Comparison of ENCODE assay signal across 25 cellular contexts in genomic region chr10:97456034-97456685, GRCh38. TPM values are rescaled to one million over a fixed set of nuclear protein-coding genes. Genes with fewer than 3 reads are reported as not detected.
DNase-seq lines count a peak whose midpoint lies in the region; ATAC-seq and TF ChIP-seq lines count a peak whose summit lies in the region.
"Had no signal": no experiment of that assay in that cellular context is flagged by ENCODE, and none has a peak within 500 bp of the region (broad histone marks: within the 10 kb centered on the region; RNA-seq: fewer than 3 reads in every experiment).

No MANE protein-coding gene starts in this region.

- no peaks in the 10 kb centered on the region for H3K9me3 Mint-ChIP-seq in activated T-helper 17 cell treated with anti-CD3 and anti-CD28 coated beads, Interleukin-2, amount 50 U/mL, for 72 hours
- H3K9me3 Mint-ChIP-seq in naive thymus-derived CD4-positive, alpha-beta T cell: peaks cover 0 to 2% (median 0%) of the 10 kb centered on the region in 11 donors

- TF ChIP-seq CTCF in SK-N-SH (IDR thresholded peaks at IDR 0.05): no peak
- no peak for TF ChIP-seq CTCF in DND-41 (IDR thresholded peaks at IDR 0.05; ENCODE audit: borderline replicate concordance, extremely low read depth, low read length, poor library complexity, severe bottlenecking)

- no peaks in the 10 kb centered on the region for H3K9me2 ChIP-seq in SK-N-SH

- DNase-seq in SK-N-SH (no peak), DND-41 (no peak), amniotic stem cell (lab: John Stamatoyannopoulos, UW) (no peak), iPS-NIHi11 (ENCODE audit: low spot score) (no peak), Right ventricle myocardium inferior (ENCODE audit: missing footprints) (no peak)
- DNase-seq in naive thymus-derived CD4-positive, alpha-beta T cell: no peak
- DNase-seq: activated CD4-positive, alpha-beta T cell treated with anti-CD3 and anti-CD28 coated beads for 1 hour; activated effector memory CD4-positive, alpha-beta T cell treated with anti-CD3 and anti-CD28 coated beads, Interleukin-2, amount 50 U/mL, for 16 hours; BE2C; effector CD4-positive, alpha-beta T cell; GOT3; NCI-H1092 treated with DMSO at 0.1 percent for 48 hours; NCI-H2029; NCI-H226; NCI-H748 treated with DMSO at 0.1 percent for 48 hours; Right ventricle myocardium superior; stimulated activated CD4-positive, alpha-beta T cell treated with anti-CD3 and anti-CD28 coated beads, Interleukin-12 subunit alpha, Interleukin-12 subunit beta, amount 100 ng/mL, for 4 hours; stomach; upper lobe of left lung had no signal

- intact Hi-C loops in naive thymus-derived CD4-positive, alpha-beta T cell (cut with micrococcal nuclease): no loop called here
- intact Hi-C loops in Right ventricle myocardium inferior (cut with DNase I): no loop called here

- no peaks in the 10 kb centered on the region for H3K27me3 Mint-ChIP-seq in activated T-helper 17 cell treated with anti-CD3 and anti-CD28 coated beads, Interleukin-2, amount 50 U/mL, for 72 hours
- no peaks in the 10 kb centered on the region for H3K27me3 Mint-ChIP-seq in naive thymus-derived CD4-positive, alpha-beta T cell

- peaks cover 41% of the 10 kb centered on the region for H3K79me2 ChIP-seq in SK-N-SH (ENCODE audit: insufficient read depth)
- H3K79me2 ChIP-seq in DND-41 (ENCODE audit: insufficient read depth, low read length): peaks cover 15% of the 10 kb centered on the region; the same call in 1 of the 2 replicates

- peaks cover 5% of the 10 kb centered on the region for H3F3A ChIP-seq in SK-N-SH (replicated peaks; ENCODE audit: insufficient read depth)

- H2AFZ ChIP-seq in SK-N-SH (ENCODE audit: low read depth) (no peak overlapping the region), DND-41 (ENCODE audit: low read depth, low read length) (no peak overlapping the region)

- H3K27me3 ChIP-seq in SK-N-SH (ENCODE audit: insufficient read depth) (no peaks in the 10 kb centered on the region), DND-41 (ENCODE audit: insufficient read depth, low read length, poor library complexity) (no peaks in the 10 kb centered on the region)
- H3K27me3 ChIP-seq in naive thymus-derived CD4-positive, alpha-beta T cell (ENCODE audit: control insufficient read depth in 2 of 2, insufficient read depth in 2 of 2, low read length in 2 of 2): no peaks in the 10 kb centered on the region
- H3K27me3 ChIP-seq: ascending aorta, BE2C, gastroesophageal sphincter, stomach, upper lobe of left lung had no signal

- H3K36me3 Mint-ChIP-seq in activated T-helper 17 cell treated with anti-CD3 and anti-CD28 coated beads, Interleukin-2, amount 50 U/mL, for 72 hours (ENCODE audit: low read depth): peaks cover 97% of the 10 kb centered on the region
- peaks cover 13 to 50% (median 17%) of the 10 kb centered on the region in 5 donors for H3K36me3 Mint-ChIP-seq in naive thymus-derived CD4-positive, alpha-beta T cell

- H3K4me2 ChIP-seq in SK-N-SH (no peak overlapping the region), DND-41 (ENCODE audit: insufficient read depth, low read length) (no peak overlapping the region)

- TF ChIP-seq EP300 in SK-N-SH (IDR thresholded peaks at IDR 0.05; ENCODE audit: borderline replicate concordance in 1 of 2, low read depth in 1 of 2, low read length in 1 of 2): no peak

- H3K4me3 Mint-ChIP-seq in activated T-helper 17 cell treated with anti-CD3 and anti-CD28 coated beads, Interleukin-2, amount 50 U/mL, for 72 hours: no peak overlapping the region
- H3K4me3 Mint-ChIP-seq in naive thymus-derived CD4-positive, alpha-beta T cell: no peak overlapping the region

- TF ChIP-seq RAD21 in SK-N-SH (IDR thresholded peaks at IDR 0.05; ENCODE audit: low read length): no peak

- H4K20me1 ChIP-seq in SK-N-SH (ENCODE audit: insufficient read depth): 0 out of 2 replicates have a peak, but pooled peaks cover 7% of the 10 kb centered on the region
- peaks cover 17% of the 10 kb centered on the region for H4K20me1 ChIP-seq in DND-41 (ENCODE audit: insufficient read depth, low read length)

- H3K4me1 Mint-ChIP-seq in activated T-helper 17 cell treated with anti-CD3 and anti-CD28 coated beads, Interleukin-2, amount 50 U/mL, for 72 hours: peaks cover 25% of the 10 kb centered on the region
- peaks cover 7 to 24% (median 17%) of the 10 kb centered on the region in 7 donors for H3K4me1 Mint-ChIP-seq in naive thymus-derived CD4-positive, alpha-beta T cell

- no peak overlapping the region for H3K4me3 ChIP-seq in SK-N-SH (ENCODE audit: low read depth in 2 of 2, low read length in 1 of 2)
- H3K4me3 ChIP-seq in DND-41 (ENCODE audit: low read depth in 1 of 2, low read length in 2 of 2): no peak overlapping the region
- H3K4me3 ChIP-seq in naive thymus-derived CD4-positive, alpha-beta T cell (ENCODE audit: low read length): no peak overlapping the region
- H3K4me3 ChIP-seq: ascending aorta, gastroesophageal sphincter, stomach, upper lobe of left lung had no signal

- CTCF ChIA-PET in SK-N-SH (lab: Yijun Ruan, JAX): interaction anchor here (0.9 to 2.6 kb wide), 4 partner anchors 9 to 246 kb away, joined by 3 to 8 read pairs (median 5); no protein-coding TSS in a partner anchor
- CTCF ChIA-PET in naive thymus-derived CD4-positive, alpha-beta T cell (lab: Charles Lee): interaction anchor here (1.0 kb wide), 1 partner anchor 11 kb away, joined by 4 read pairs; no protein-coding TSS in a partner anchor

- POLR2A ChIA-PET in SK-N-SH (lab: Yijun Ruan, JAX): no interaction called here
- POLR2A ChIA-PET in naive thymus-derived CD4-positive, alpha-beta T cell (lab: Charles Lee): no interaction called here

- peak overlapping the region; percentile 96 for H3K27ac Mint-ChIP-seq in activated T-helper 17 cell treated with anti-CD3 and anti-CD28 coated beads, Interleukin-2, amount 50 U/mL, for 72 hours
- H3K27ac Mint-ChIP-seq in naive thymus-derived CD4-positive, alpha-beta T cell: peak overlapping the region in 6 of 9 donors; percentile 21 to 98 (median 57)

- 92% methylated on average over 5 of the region's 5 CpGs for WGBS in SK-N-SH (ENCODE audit: low lambda C conversion rate)

- peaks cover 49 to 86% of the 10 kb centered on the region in 2 experiments for H3K36me3 ChIP-seq in SK-N-SH (replicated peaks in 1 of 2; ENCODE audit: control insufficient read depth in 1 of 2, insufficient read depth in 2 of 2, low read length in 1 of 2)
- peaks cover 98% of the 10 kb centered on the region for H3K36me3 ChIP-seq in DND-41 (ENCODE audit: insufficient read depth, low read length)
- H3K36me3 ChIP-seq in naive thymus-derived CD4-positive, alpha-beta T cell (ENCODE audit: control insufficient read depth in 2 of 3, insufficient read depth in 3 of 3, low read length in 3 of 3): peaks cover 14 to 80% (median 26%) of the 10 kb centered on the region in 3 experiments

- no peaks in the 10 kb centered on the region for H3K9me3 ChIP-seq in SK-N-SH
- no peaks in the 10 kb centered on the region for H3K9me3 ChIP-seq in DND-41 (ENCODE audit: insufficient read depth, low read length, severe bottlenecking)
- H3K9me3 ChIP-seq in naive thymus-derived CD4-positive, alpha-beta T cell (ENCODE audit: control insufficient read depth in 2 of 3, low read length in 3 of 3): no peaks in the 10 kb centered on the region
- H3K9me3 ChIP-seq: ascending aorta, BE2C, gastroesophageal sphincter, stomach, upper lobe of left lung had no signal

- H3K27ac ChIP-seq in SK-N-SH (ENCODE audit: low read depth in 2 of 2, low read length in 1 of 2) (no peak overlapping the region), DND-41 (ENCODE audit: low read length) (no peak overlapping the region)
- no peak overlapping the region for H3K27ac ChIP-seq in naive thymus-derived CD4-positive, alpha-beta T cell (ENCODE audit: low read depth, low read length)
- H3K27ac ChIP-seq: 22Rv1 had no signal

- H3K9ac ChIP-seq in SK-N-SH: no peak overlapping the region
- no peak overlapping the region for H3K9ac ChIP-seq in DND-41 (ENCODE audit: low read depth, low read length)

- ATAC-seq in SK-N-SH treated with all-trans-retinoic acid at 6 μM for 48 hours: no peak
- 0 out of 3 replicates have a peak, but pooled peaks have one; percentile 2 for ATAC-seq in DND-41 (ENCODE audit: insufficient read depth, low read depth)
- no peak for ATAC-seq in activated T-helper 17 cell treated with anti-CD3 and anti-CD28 coated beads, Interleukin-2, amount 50 U/mL, for 72 hours (replicated peaks)
- ATAC-seq in naive thymus-derived CD4-positive, alpha-beta T cell: no peak
- ATAC-seq in Right ventricle myocardium inferior: no peak
- ATAC-seq: esophagus mucosa, gastroesophageal sphincter had no signal

- no peaks in the 10 kb centered on the region; a peak in 1 of 4 replicates for H3K4me1 ChIP-seq in SK-N-SH (ENCODE audit: control insufficient read depth in 1 of 2, insufficient read depth in 2 of 2, low read depth in 1 of 2, low read length in 1 of 2)
- no peaks in the 10 kb centered on the region for H3K4me1 ChIP-seq in DND-41 (ENCODE audit: insufficient read depth, low read length)
- peaks cover 0 to 6% of the 10 kb centered on the region in 2 donors for H3K4me1 ChIP-seq in naive thymus-derived CD4-positive, alpha-beta T cell (ENCODE audit: control insufficient read depth in 2 of 2, insufficient read depth in 2 of 2, low read length in 2 of 2)

RNA-seq across cellular contexts. Expression of gene ZDHHC16, which starts 10.2 kb away (rescaled TPM):
- polyA plus RNA-seq in SK-N-SH (2012; rRNA removed): 71.5 and 84.2 TPM in 2 replicates
- 48.0 and 62.5 TPM in 2 replicates for polyA plus RNA-seq in SK-N-SH (2012; cell fraction: cytosol; rRNA removed)
- polyA plus RNA-seq in SK-N-SH (2012; cell fraction: nucleus; rRNA removed): 76.4 and 107 TPM in 2 replicates
- 10 to 100 TPM; 49.2 to 65.8 TPM for total RNA-seq in activated T-helper 17 cell treated with anti-CD3 and anti-CD28 coated beads, Interleukin-2, amount 50 U/mL, for 72 hours
- 10 to 100 TPM; 13.2 to 38.8 (median 26.8) TPM for total RNA-seq in naive thymus-derived CD4-positive, alpha-beta T cell
- 10 to 100 TPM; 24.4 to 37.3 TPM for polyA plus RNA-seq in naive thymus-derived CD4-positive, alpha-beta T cell
- 19.1 TPM for total RNA-seq in Right ventricle myocardium inferior

RNA-seq across cellular contexts. Expression of gene EXOSC1, which starts 10.4 kb away (rescaled TPM):
- polyA plus RNA-seq in SK-N-SH (2012; rRNA removed): 49.0 and 50.0 TPM in 2 replicates
- polyA plus RNA-seq in SK-N-SH (2012; cell fraction: cytosol; rRNA removed): 46.6 and 47.9 TPM in 2 replicates
- polyA plus RNA-seq in SK-N-SH (2012; cell fraction: nucleus; rRNA removed): 25.6 and 31.3 TPM in 2 replicates
- total RNA-seq in activated T-helper 17 cell treated with anti-CD3 and anti-CD28 coated beads, Interleukin-2, amount 50 U/mL, for 72 hours: 10 to 100 TPM; 49.7 to 54.2 TPM
- total RNA-seq in naive thymus-derived CD4-positive, alpha-beta T cell: 10 to 100 TPM; 32.6 to 65.4 (median 53.2) TPM
- 10 to 100 TPM; 69.7 to 80.3 TPM for polyA plus RNA-seq in naive thymus-derived CD4-positive, alpha-beta T cell
- total RNA-seq in Right ventricle myocardium inferior: 18.2 TPM

RNA-seq across cellular contexts. Expression of gene PGAM1, which starts 30.2 kb away (rescaled TPM):
- 398 and 419 TPM in 2 replicates for polyA plus RNA-seq in SK-N-SH (2012; rRNA removed)
- polyA plus RNA-seq in SK-N-SH (2012; cell fraction: cytosol; rRNA removed): 320 and 415 TPM in 2 replicates
- 161 and 207 TPM in 2 replicates for polyA plus RNA-seq in SK-N-SH (2012; cell fraction: nucleus; rRNA removed)
- total RNA-seq in activated T-helper 17 cell treated with anti-CD3 and anti-CD28 coated beads, Interleukin-2, amount 50 U/mL, for 72 hours: 1,000 to 10,000 TPM; 1,094 to 1,221 TPM
- total RNA-seq in naive thymus-derived CD4-positive, alpha-beta T cell: 100 to 1,000 TPM in 2 of 5 experiments, 10 to 100 TPM in 3; 58.5 to 536 (median 69.8) TPM
- polyA plus RNA-seq in naive thymus-derived CD4-positive, alpha-beta T cell: 100 to 1,000 TPM; 172 to 204 TPM
- total RNA-seq in Right ventricle myocardium inferior: 220 TPM

RNA-seq across cellular contexts. Expression of gene MMS19, which starts 42.1 kb away (rescaled TPM):
- 56.9 and 83.9 TPM in 2 replicates for polyA plus RNA-seq in SK-N-SH (2012; rRNA removed)
- polyA plus RNA-seq in SK-N-SH (2012; cell fraction: cytosol; rRNA removed): 29.5 and 42.8 TPM in 2 replicates
- 176 and 209 TPM in 2 replicates for polyA plus RNA-seq in SK-N-SH (2012; cell fraction: nucleus; rRNA removed)
- total RNA-seq in activated T-helper 17 cell treated with anti-CD3 and anti-CD28 coated beads, Interleukin-2, amount 50 U/mL, for 72 hours: 10 to 100 TPM; 89.3 to 90.5 TPM
- 100 to 1,000 TPM in 2 of 5 experiments, 10 to 100 TPM in 3; 68.7 to 113 (median 87.9) TPM for total RNA-seq in naive thymus-derived CD4-positive, alpha-beta T cell
- polyA plus RNA-seq in naive thymus-derived CD4-positive, alpha-beta T cell: 10 to 100 TPM; 37.4 to 59.0 TPM
- 37.7 TPM for total RNA-seq in Right ventricle myocardium inferior

RNA-seq across cellular contexts. Expression of gene UBTD1, which starts 42.6 kb away (rescaled TPM):
- polyA plus RNA-seq in SK-N-SH (2012; rRNA removed): 37.9 and 38.8 TPM in 2 replicates
- 18.2 and 31.1 TPM in 2 replicates for polyA plus RNA-seq in SK-N-SH (2012; cell fraction: cytosol; rRNA removed)
- polyA plus RNA-seq in SK-N-SH (2012; cell fraction: nucleus; rRNA removed): 22.1 and 34.2 TPM in 2 replicates
- total RNA-seq in activated T-helper 17 cell treated with anti-CD3 and anti-CD28 coated beads, Interleukin-2, amount 50 U/mL, for 72 hours: 1 to 10 TPM; 1.7 to 2.1 TPM
- 1 to 10 TPM in 4 of 5 experiments, under 1 TPM in 1; 0.94 to 4.2 (median 2.1) TPM for total RNA-seq in naive thymus-derived CD4-positive, alpha-beta T cell
- polyA plus RNA-seq in naive thymus-derived CD4-positive, alpha-beta T cell: 1 to 10 TPM; 1.2 to 2.9 TPM
- total RNA-seq in Right ventricle myocardium inferior: 26.6 TPM
